ENCODE assay signal across 23 cellular contexts in the genomic region with DNA sequence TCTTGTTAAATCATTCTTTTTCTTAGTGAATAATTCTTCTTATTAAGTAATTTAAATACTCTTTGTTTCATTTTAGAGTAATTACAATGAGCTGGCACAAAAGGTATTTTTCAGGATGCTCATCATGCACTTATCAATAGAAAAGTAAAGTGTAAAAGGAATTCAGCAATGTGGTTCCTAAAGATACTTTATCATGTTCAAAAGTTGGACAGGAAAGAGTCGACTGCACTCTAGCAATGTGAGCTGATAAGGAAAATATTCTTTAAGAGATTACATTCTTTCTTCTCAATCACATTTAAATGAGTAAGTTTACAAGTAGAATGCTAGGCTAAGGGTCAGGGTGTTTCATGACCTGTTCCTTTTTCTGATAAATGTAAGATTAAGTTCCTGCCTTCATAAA.
"Had no signal": no experiment of that assay in that cellular context is flagged by ENCODE, and none has a peak within 500 bp of the region (broad histone marks: within the 10 kb centered on the region; RNA-seq: fewer than 3 reads in every experiment).

No MANE protein-coding gene starts in this region.

- H3K27me3 ChIP-seq: neutrophil, pancreas, right atrium auricular region, testis, tibial artery had no signal

- H3K4me3 ChIP-seq: lung, pancreas, right atrium auricular region, smooth muscle cell, testis, tibial artery had no signal

- H3K36me3 ChIP-seq: neutrophil, pancreas, right atrium auricular region, tibial artery had no signal

- H3K4me1 ChIP-seq: pancreas, right atrium auricular region, testis, tibial artery had no signal

- H3K4me2 ChIP-seq: smooth muscle cell had no signal

- FAIRE-seq: pancreas had no signal

- ATAC-seq: effector memory CD8-positive, alpha-beta T cell; esophagus mucosa; natural killer cell; pancreas; sciatic nerve; stimulated activated memory B cell treated with anti-CD40 and anti-IgM and Interleukin-4, amounts not matched to agents 10 μg/mL and 1 μg/mL and 100 μg/mL, for 72 hours; stimulated activated naive CD8-positive, alpha-beta T cell treated with anti-CD3 and anti-CD28 coated beads, Interleukin-15, Interleukin-2, amounts not matched to agents 100 U/mL and 50 U/mL, for 24 hours had no signal

- H3K9me3 ChIP-seq: neutrophil, pancreas, right atrium auricular region, testis, tibial artery had no signal

- DNase-seq: cerebellar nuclear complex; cortex of kidney; effector memory CD8-positive, alpha-beta T cell; foreskin melanocyte; hypothalamus; immature natural killer cell; islet precursor cell; natural killer cell; pancreas; stimulated activated CD4-positive, alpha-beta T cell treated with anti-CD3 and anti-CD28 coated beads, Interleukin-2, amount 100 ng/mL, for 24 hours; stimulated activated CD4-positive, alpha-beta T cell treated with anti-CD3 and anti-CD28 coated beads, Interleukin-4, amount 100 ng/mL, for 24 hours; stimulated activated naive CD8-positive, alpha-beta T cell treated with anti-CD3 and anti-CD28 coated beads, Interleukin-15, Interleukin-2, amounts not matched to agents 100 U/mL and 50 U/mL, for 24 hours; substantia nigra; testis; tibial artery had no signal

- H3K27ac ChIP-seq: epithelial cell of prostate, neutrophil, pancreas, right atrium auricular region, testis, tibial artery had no signal
